12 cellular contexts compared by ENCODE assay signal in the genomic region with DNA sequence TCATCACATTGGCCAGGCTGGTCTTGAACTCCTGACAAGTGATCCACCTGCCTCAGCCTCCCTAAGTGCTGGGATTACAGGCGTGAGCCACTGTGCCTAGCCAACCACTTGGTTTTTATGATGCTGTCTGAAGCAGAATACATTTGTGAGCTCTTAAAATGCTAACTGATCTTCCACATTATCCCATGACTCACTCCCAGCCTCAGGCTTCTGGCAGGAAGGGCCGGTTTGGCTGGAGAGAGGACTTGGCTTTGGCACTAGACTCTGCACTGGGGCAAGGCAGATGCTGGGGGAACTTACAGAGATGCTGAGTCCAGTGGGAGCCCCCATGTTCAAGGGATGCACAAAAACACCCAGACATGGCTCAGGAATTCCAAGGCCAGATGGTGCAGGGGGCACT. TPM values are rescaled to one million over a fixed set of nuclear protein-coding genes. Genes with fewer than 3 reads are reported as not detected.
DNase-seq lines count a peak whose midpoint lies in the region; ATAC-seq and TF ChIP-seq lines count a peak whose summit lies in the region.
"Had no signal": no experiment of that assay in that cellular context is flagged by ENCODE, and none has a peak within 500 bp of the region (broad histone marks: within the 10 kb centered on the region; RNA-seq: fewer than 3 reads in every experiment).

No MANE protein-coding gene starts in this region.

- no TSS peak for BruUV-seq in Panc1 (replicated peaks; lab: Mats Ljungman, UMichigan)

- H3K27me3 ChIP-seq in Panc1 (ENCODE audit: control insufficient read depth, insufficient read depth, low read length) (no peaks in the 10 kb centered on the region), neuronal stem cell (ENCODE audit: control insufficient read depth in 3 of 3, insufficient read depth in 3 of 3, low read depth in 1 of 3, low read length in 3 of 3) (peaks cover 0 to 2% (median 0%) of the 10 kb centered on the region in 3 experiments)

- DNase-seq in ELR (ENCODE audit: low read depth), result peak; percentile 83
- no peak for DNase-seq in Panc1 (ENCODE audit: low read depth, low spot score)
- peak; percentile 18 for DNase-seq in dermis blood vessel endothelial cell
- DNase-seq in neuronal stem cell (ENCODE audit: low spot score), result no peak
- no peak for DNase-seq in DMS 273 treated with DMSO at 0.1 percent for 48 hours (lab: John Stamatoyannopoulos, UW)
- DNase-seq in endothelial cell (ENCODE audit: low spot score), result no peak
- DNase-seq: activated CD8-positive, alpha-beta T cell treated with anti-CD3 and anti-CD28 coated beads for 36 hours; naive thymus-derived CD8-positive, alpha-beta T cell; NCI-H524 had no signal

- H2BK15ac ChIP-seq in neuronal stem cell (ENCODE audit: low read length), result no peak overlapping the region

- H3K18ac ChIP-seq in neuronal stem cell (ENCODE audit: low read length), result no peak overlapping the region

- H3K27ac ChIP-seq in Panc1 (ENCODE audit: low read length) (peak overlapping the region; percentile 66), neuronal stem cell (replicated peaks; ENCODE audit: low read length) (no peak overlapping the region)

- no peak for TF ChIP-seq CTCF in Panc1 (IDR thresholded peaks at IDR 0.05)
- no peak for TF ChIP-seq CTCF in endothelial cell (IDR thresholded peaks at IDR 0.05; ENCODE audit: unreplicated experiment)

- no peak overlapping the region for H4K8ac ChIP-seq in neuronal stem cell (ENCODE audit: low read depth, low read length)

- no peaks in the 10 kb centered on the region for H3K36me3 ChIP-seq in Panc1 (ENCODE audit: control insufficient read depth, insufficient read depth, low read length)
- H3K36me3 ChIP-seq in neuronal stem cell (replicated peaks in 1 of 2; ENCODE audit: control insufficient read depth in 2 of 2, insufficient read depth in 2 of 2, low read length in 2 of 2), result no peaks in the 10 kb centered on the region

- H3K14ac ChIP-seq in neuronal stem cell (ENCODE audit: low read length), result peak overlapping the region; percentile 33

- no peak overlapping the region for H3K4me3 ChIP-seq in Panc1 (ENCODE audit: low read depth in 2 of 2, low read length in 2 of 2)
- H3K4me3 ChIP-seq in neuronal stem cell (ENCODE audit: low read length in 2 of 2), result no peak overlapping the region
- H3K4me3 ChIP-seq: GM12878 had no signal

- intact Hi-C loops in Panc1 (cut with micrococcal nuclease; ENCODE audit: unreplicated experiment), result no loop called here

- no peak overlapping the region for H2BK5ac ChIP-seq in neuronal stem cell (ENCODE audit: low read length)

- no peaks in the 10 kb centered on the region for H3K79me1 ChIP-seq in neuronal stem cell (ENCODE audit: low read depth, low read length)

- no peak overlapping the region for H3K27ac Mint-ChIP-seq in endothelial cell (ENCODE audit: unreplicated experiment)
- H3K27ac Mint-ChIP-seq: activated CD8-positive, alpha-beta T cell treated with anti-CD3 and anti-CD28 coated beads for 36 hours; naive thymus-derived CD8-positive, alpha-beta T cell had no signal

- no peak overlapping the region for H3K23ac ChIP-seq in neuronal stem cell (ENCODE audit: low read depth, low read length, poor library complexity)

- no peak overlapping the region for H2AFZ ChIP-seq in neuronal stem cell (ENCODE audit: low read length)

- no peak overlapping the region for H4K91ac ChIP-seq in neuronal stem cell (ENCODE audit: low read depth, low read length, poor library complexity)

- no peak overlapping the region for H3K4ac ChIP-seq in neuronal stem cell (ENCODE audit: low read length)

- no peaks in the 10 kb centered on the region for H3K9me3 ChIP-seq in Panc1 (ENCODE audit: control insufficient read depth, insufficient read depth, low read depth, low read length)
- H3K9me3 ChIP-seq in neuronal stem cell (replicated peaks in 1 of 2; ENCODE audit: control insufficient read depth in 2 of 2, insufficient read depth in 1 of 2, low read depth in 1 of 2, low read length in 2 of 2), result no peaks in the 10 kb centered on the region

- in situ Hi-C loops in Panc1 (cut with HindIII; ENCODE audit: low pct_unique_long_range_greater_than_20kb, low sequenced_read_pairs), result no loop called here

- no peak overlapping the region for H2BK12ac ChIP-seq in neuronal stem cell (ENCODE audit: low read length)

- H3K4me2 ChIP-seq in neuronal stem cell (ENCODE audit: insufficient read depth, low read length, poor library complexity, severe bottlenecking), result no peak overlapping the region

- H3K4me3 Mint-ChIP-seq in endothelial cell (ENCODE audit: unreplicated experiment), result no peak overlapping the region
- H3K4me3 Mint-ChIP-seq: activated CD8-positive, alpha-beta T cell treated with anti-CD3 and anti-CD28 coated beads for 36 hours; naive thymus-derived CD8-positive, alpha-beta T cell had no signal

- no peaks in the 10 kb centered on the region for H3K27me3 Mint-ChIP-seq in endothelial cell (ENCODE audit: unreplicated experiment)
- H3K27me3 Mint-ChIP-seq: activated CD8-positive, alpha-beta T cell treated with anti-CD3 and anti-CD28 coated beads for 36 hours had no signal

- H3K9ac ChIP-seq in neuronal stem cell (ENCODE audit: low read depth, low read length, poor library complexity), result no peak overlapping the region

- peak; percentile 83 for ATAC-seq in Panc1
- ATAC-seq in HG03354 (IDR thresholded peaks at IDR 0.05; ENCODE audit: poor library complexity, severe bottlenecking, unreplicated experiment), result no peak
- ATAC-seq in GM19035 (IDR thresholded peaks at IDR 0.05; ENCODE audit: unreplicated experiment), result no peak
- ATAC-seq: activated CD8-positive, alpha-beta T cell treated with anti-CD3 and anti-CD28 coated beads for 36 hours; GM12878; naive thymus-derived CD8-positive, alpha-beta T cell had no signal

- POLR2A ChIA-PET in Panc1 (lab: Charles Lee), result interaction anchor here (0.5 kb wide), 1 partner anchor 232 kb away, joined by 3 read pairs; no protein-coding TSS in a partner anchor

- H3K4me1 ChIP-seq in Panc1 (ENCODE audit: control insufficient read depth, insufficient read depth, low read length) (peaks cover 12% of the 10 kb centered on the region; the same call in 1 of the 2 replicates), neuronal stem cell (ENCODE audit: control insufficient read depth in 2 of 2, insufficient read depth in 1 of 2, low read depth in 1 of 2, low read length in 2 of 2) (peaks cover 0 to 6% of the 10 kb centered on the region in 2 donors)

- CTCF ChIA-PET in Panc1 (lab: Charles Lee), result no interaction called here

- H3K4me1 Mint-ChIP-seq in endothelial cell (ENCODE audit: unreplicated experiment), result no peaks in the 10 kb centered on the region
- H3K4me1 Mint-ChIP-seq: naive thymus-derived CD8-positive, alpha-beta T cell had no signal

- no peak overlapping the region for H2AK5ac ChIP-seq in neuronal stem cell (ENCODE audit: low read depth, low read length)

- no peaks in the 10 kb centered on the region for H3K9me3 Mint-ChIP-seq in endothelial cell (ENCODE audit: unreplicated experiment)
- H3K9me3 Mint-ChIP-seq: activated CD8-positive, alpha-beta T cell treated with anti-CD3 and anti-CD28 coated beads for 36 hours; naive thymus-derived CD8-positive, alpha-beta T cell had no signal

- H2BK120ac ChIP-seq in neuronal stem cell (ENCODE audit: low read depth, low read length), result no peak overlapping the region

- WGBS in neuronal stem cell (ENCODE audit: extremely low coverage in 2 of 2, insufficient read length in 2 of 2, insufficient replicate concordance in 1 of 2), 2 donors, result no CpG with 5 or more reads among the region's 2 CpGs

- no peaks in the 10 kb centered on the region for H3K36me3 Mint-ChIP-seq in endothelial cell (ENCODE audit: low read depth, unreplicated experiment)
- H3K36me3 Mint-ChIP-seq: naive thymus-derived CD8-positive, alpha-beta T cell had no signal

RNA-seq across cellular contexts. Expression of a gene that starts 40.5 kb away (rescaled TPM):
- total RNA-seq in Panc1 (2021; ENCODE audit: unreplicated experiment), result 133 TPM
- 102 TPM for polyA plus RNA-seq in Panc1 (2012; ENCODE audit: insufficient read length)
- total RNA-seq in dermis blood vessel endothelial cell, result 35.4 and 42.3 TPM in 2 replicates
- 29.1 TPM for polyA plus RNA-seq in neuronal stem cell (2013, experiment 1 of 2)
- polyA plus RNA-seq in neuronal stem cell (2013, experiment 2 of 2), result 29.4 TPM
- 58.6 TPM for total RNA-seq in endothelial cell (ENCODE audit: unreplicated experiment)
- polyA plus RNA-seq: naive thymus-derived CD8-positive, alpha-beta T cell had no signal

Comparison
In these comparisons a context has a peak if more than half of its experiments do, and no peak if none do; other contexts are left out.
1. DNase-seq: peak in ELR (single experiment) and dermis blood vessel endothelial cell (single experiment); none in Panc1 (single experiment), neuronal stem cell (single experiment), DMS 273 treated with DMSO at 0.1 percent for 48 hours (single experiment) and endothelial cell (single experiment).